Comparison of ENCODE assay signal across 7 cellular contexts in the genomic region with DNA sequence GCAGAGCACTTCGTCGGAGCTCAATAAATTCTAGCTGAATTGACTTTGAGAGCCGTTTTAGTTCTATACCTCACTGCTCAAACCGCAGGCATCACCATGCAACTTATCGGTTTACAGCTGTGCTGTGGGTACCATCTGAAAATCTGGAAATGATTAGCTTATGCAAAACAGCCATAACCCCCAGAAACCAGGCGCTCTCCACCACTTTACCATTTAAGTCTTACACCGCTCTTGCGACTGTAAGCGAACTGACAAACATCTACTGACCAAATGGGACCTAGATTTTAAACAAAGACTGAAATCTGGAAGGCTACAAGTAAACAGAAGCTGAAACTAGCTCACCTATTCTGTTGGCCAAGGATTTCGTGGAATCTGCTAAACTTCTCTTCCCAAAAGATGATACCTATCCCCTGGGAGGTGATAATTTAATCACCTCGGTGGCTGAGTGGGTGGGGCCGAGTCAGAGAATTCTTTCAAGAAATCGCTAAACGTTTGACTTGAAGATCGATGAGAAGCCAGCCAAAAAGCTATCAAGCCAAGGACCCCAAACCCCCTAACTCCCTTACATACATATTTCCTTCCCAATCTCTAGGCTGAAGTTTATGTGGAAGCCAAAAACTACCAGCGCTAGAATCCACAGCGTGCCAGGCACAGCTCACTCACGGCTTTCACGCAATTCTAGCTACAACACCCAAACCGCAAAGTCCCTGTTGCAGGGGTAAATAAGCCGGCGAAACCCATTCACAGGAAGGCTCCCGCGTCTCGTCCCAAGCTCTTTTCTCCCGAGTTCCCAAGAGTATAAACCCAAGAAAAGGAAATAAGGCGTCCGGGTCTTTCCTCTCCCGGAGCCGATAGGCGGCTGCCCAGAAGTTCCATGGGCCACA. TPM values are rescaled to one million over a fixed set of nuclear protein-coding genes. Genes with fewer than 3 reads are reported as not detected.
DNase-seq lines count a peak whose midpoint lies in the region; ATAC-seq, FAIRE-seq and TF ChIP-seq lines count a peak whose summit lies in the region.

No MANE protein-coding gene starts in this region.

- TF ChIP-seq POLR2A in GM12878 (IDR thresholded peaks at IDR 0.05; ENCODE audit: low read depth, low read length): no peak
- no peak for TF ChIP-seq POLR2A in right lobe of liver (IDR thresholded peaks at IDR 0.05)
- no peak for TF ChIP-seq POLR2A in thyroid gland (IDR thresholded peaks at IDR 0.05)

- peak; percentile 40 for DNase-seq in GM18507 (ENCODE audit: extremely low spot score, insufficient read length, low read depth)
- DNase-seq in Kasumi-1 (lab: John Stamatoyannopoulos, UW): peak; percentile 3 to 41
- peak; percentile 75 for DNase-seq in GM12878 (ENCODE audit: low read depth, low spot score)
- DNase-seq in right lobe of liver: peak in 1 of 3 donors; percentile 42
- no peak for DNase-seq in thyroid gland
- DNase-seq in HuH-7 (ENCODE audit: low spot score): no peak

- peak in 1 of 2 experiments; percentile 57; a peak in 2 of 4 replicates for TF ChIP-seq EP300 in GM12878 (IDR thresholded peaks at IDR 0.05; ENCODE audit: borderline replicate concordance in 1 of 2, control insufficient read depth in 1 of 2, low read depth in 2 of 2, low read length in 2 of 2)

- BruUV-seq in GM12878 (replicated peaks; lab: Mats Ljungman, UMichigan): TSS peak; percentile 77

- no peaks in the 10 kb centered on the region for H4K20me1 ChIP-seq in GM12878 (ENCODE audit: control insufficient read depth, insufficient read depth)

- H3K9ac ChIP-seq in GM12878 (ENCODE audit: control insufficient read depth, insufficient read depth, low read length): peak overlapping the region; percentile 80

- H3K36me3 ChIP-seq in GM12878 (ENCODE audit: control insufficient read depth in 2 of 2, insufficient read depth in 2 of 2, low read length in 1 of 2): no peaks in the 10 kb centered on the region
- no peaks in the 10 kb centered on the region for H3K36me3 ChIP-seq in right lobe of liver
- H3K36me3 ChIP-seq in thyroid gland: no peaks in the 10 kb centered on the region

- intact Hi-C loops in GM12878 (cut with micrococcal nuclease; ENCODE audit: unreplicated experiment) (loop anchor here (1.0 to 10.0 kb wide), 5 partner anchors 17 to 309 kb away; partner anchors contain the start of genes GTF2H1, HPS5, TSG101 and UEVLD), right lobe of liver (cut with DNase I) (no loop called here), thyroid gland (cut with DNase I) (loop anchor here (5.0 to 10.0 kb wide), 4 partner anchors 49 to 311 kb away; partner anchors contain the start of genes GTF2H1, HPS5 and UEVLD)

- H3K4me1 ChIP-seq in GM12878 (ENCODE audit: control insufficient read depth, insufficient read depth, low read length) (peaks cover 7% of the 10 kb centered on the region), right lobe of liver (peaks cover 0 to 11% (median 0%) of the 10 kb centered on the region in 4 donors), thyroid gland (peaks cover 8 to 14% of the 10 kb centered on the region in 2 donors)

- H3K27me3 ChIP-seq in GM12878 (replicated peaks in 1 of 2; ENCODE audit: control insufficient read depth in 2 of 2, insufficient read depth in 2 of 2, low read length in 1 of 2): no peaks in the 10 kb centered on the region
- H3K27me3 ChIP-seq in right lobe of liver: no peaks in the 10 kb centered on the region
- H3K27me3 ChIP-seq in thyroid gland: no peaks in the 10 kb centered on the region

- POLR2A ChIA-PET in GM12878 (lab: Charles Lee): interaction anchor here (0.5 to 3.5 kb wide), 18 partner anchors 10 to 350 kb away, joined by 3 to 28 read pairs (median 4); partner anchors contain the start of genes HPS5, TSG101 and UEVLD

- H3K4me2 ChIP-seq in GM12878 (ENCODE audit: control insufficient read depth, insufficient read depth): peak overlapping the region; percentile 81

- peak; percentile 61 for ATAC-seq in GM21717 (IDR thresholded peaks at IDR 0.05; ENCODE audit: unreplicated experiment)
- peak; percentile 79 for ATAC-seq in GM12878
- ATAC-seq in right lobe of liver: no peak

- TF ChIP-seq CTCF in GM12878 (IDR thresholded peaks at IDR 0.05 in 2 of 3, conservative IDR thresholded peaks at IDR 0.05 in 1 of 3; ENCODE audit: control insufficient read depth in 2 of 3, extremely low read depth in 1 of 3, insufficient read depth in 1 of 3, low read depth in 3 of 3, low read length in 3 of 3) (no peak), right lobe of liver (IDR thresholded peaks at IDR 0.05) (no peak), thyroid gland (IDR thresholded peaks at IDR 0.05) (no peak)

- H3K9me3 ChIP-seq in GM12878 (replicated peaks; ENCODE audit: control insufficient read depth, insufficient read depth, low read length) (no peaks in the 10 kb centered on the region), right lobe of liver (no peaks in the 10 kb centered on the region), thyroid gland (no peaks in the 10 kb centered on the region)

- H3K4me3 ChIP-seq in GM12878: peak overlapping the region; percentile 99
- H3K4me3 ChIP-seq in right lobe of liver: peak overlapping the region; percentile 72 to 97 (median 87)
- peak overlapping the region; percentile 8 to 74 (median 71) for H3K4me3 ChIP-seq in thyroid gland (replicated peaks in 1 of 3)

- TF ChIP-seq RAD21 in GM12878 (IDR thresholded peaks at IDR 0.05; ENCODE audit: insufficient read depth, low read depth, low read length): no peak

- CTCF ChIA-PET in GM12878 (lab: Yijun Ruan, JAX): interaction anchor here (0.6 to 6.9 kb wide), 13 partner anchors 9 to 527 kb away, joined by 3 to 80 read pairs (median 5); partner anchors contain the start of genes SAAL1 and UEVLD

- SMC1A ChIA-PET in GM12878 (lab: Charles Lee; ENCODE audit: uncharacterized antibody, unreplicated experiment): interaction anchor here (0.7 to 11.1 kb wide), 21 partner anchors 16 to 390 kb away, joined by 3 to 188 read pairs (median 4); partner anchors contain the start of genes GTF2H1, HPS5, LDHA and UEVLD

- peaks cover 39% of the 10 kb centered on the region for H3K79me2 ChIP-seq in GM12878 (ENCODE audit: control insufficient read depth, insufficient read depth, low read length)

- FAIRE-seq in GM18507 (lab: Jason Lieb, UNC): peak; percentile 95
- peak; percentile 76 for FAIRE-seq in GM12878 (lab: Jason Lieb, UNC)

- WGBS in GM12878 (ENCODE audit: insufficient coverage, insufficient replicate concordance, low lambda C conversion rate, missing lambda C conversion rate): under 1% methylated on average over 31 of the region's 31 CpGs
- 6% methylated on average over 29 of the region's 31 CpGs for WGBS in right lobe of liver (ENCODE audit: insufficient coverage, low coverage, low lambda C conversion rate, missing lambda C conversion rate)
- 10 to 11% methylated on average over 31 of the region's 31 CpGs for WGBS in thyroid gland, 2 donors

- RAD21 ChIA-PET in GM12878 (lab: Charles Lee; ENCODE audit: unreplicated experiment): interaction anchor here (1.0 to 5.5 kb wide), 19 partner anchors 17 to 390 kb away, joined by 3 to 77 read pairs (median 5); partner anchors contain the start of genes LDHA, TSG101 and UEVLD

- in situ Hi-C loops in GM12878 (cut with MboI): no loop called here

- H2AFZ ChIP-seq in GM12878 (ENCODE audit: control insufficient read depth, low read depth, low read length): peak overlapping the region; percentile 65; the same call in 1 of the 2 replicates

- H3K27ac ChIP-seq in GM12878 (ENCODE audit: control insufficient read depth, insufficient read depth) (peak overlapping the region; percentile 80), right lobe of liver (peak overlapping the region; percentile 87 to 91 (median 90)), thyroid gland (peak overlapping the region in 2 of 3 donors; percentile 94 to 95)

RNA-seq across cellular contexts. Expression of gene SPTY2D1, which starts 0.6 kb away (rescaled TPM):
- total RNA-seq in GM12878 (2013; cell fraction: nucleolus; rRNA removed): 19.2 and 21.6 TPM in 2 replicates
- total RNA-seq in GM12878 (2014; rRNA removed) (13.9 and 15.4 TPM in 2 replicates), GM12878 (2014; rRNA removed; fragmentation: Illumina TruSeq; extraction: Trizol) (20.3 and 21.2 TPM in 2 replicates), GM12878 (2021) (15.8 and 16.0 TPM in 2 replicates), right lobe of liver (10 to 100 TPM in 1 of 6 experiments, 1 to 10 TPM in 5; 6.3 to 14.7 (median 8.4) TPM), thyroid gland (10 to 100 TPM; 18.1 to 26.9 (median 24.9) TPM)
- polyA plus RNA-seq in GM12878 (2011; ENCODE audit: low read depth): 8.6 TPM
- polyA plus RNA-seq in GM12878 (2011; rRNA removed) (14.9 and 24.3 TPM in 2 replicates), GM12878 (2014; fragmentation: Illumina TruSeq; extraction: Trizol) (28.5 and 31.1 TPM in 2 replicates), GM12878 (2014; fragmentation: Nextera tagmentation; extraction: Ambion mirVana) (1 to 10 TPM; 4.6 to 4.7 TPM), GM12878 (2014; rRNA removed) (9.8 and 12.2 TPM in 2 replicates), GM12878 (2016; fragmentation: Nextera tagmentation; extraction: Ambion mirVana) (10 to 100 TPM; 18.2 to 18.6 TPM)
- polyA plus RNA-seq in GM12878 (2011; cell fraction: cytosol; rRNA removed): 12.8 and 16.4 TPM in 2 replicates
- polyA plus RNA-seq in GM12878 (2011; cell fraction: nucleus; rRNA removed): 6.8 and 8.2 TPM in 2 replicates
- polyA plus RNA-seq in GM12878 (2012): 13.0 and 13.5 TPM in 2 replicates
- 11.6 and 23.3 TPM in 2 replicates for polyA minus RNA-seq in GM12878 (2011; rRNA and poly(A)+ RNA removed)
- polyA minus RNA-seq in GM12878 (2011; cell fraction: cytosol; rRNA and poly(A)+ RNA removed): 7.9 and 8.3 TPM in 2 replicates
- polyA minus RNA-seq in GM12878 (2011; cell fraction: nucleus; rRNA and poly(A)+ RNA removed): 3.3 and 5.6 TPM in 2 replicates

RNA-seq across cellular contexts. Expression of gene MISFA, which starts 33.9 kb away (rescaled TPM):
- total RNA-seq in GM12878 (2013; cell fraction: nucleolus; rRNA removed): 1.4 and 2.3 TPM in 2 replicates
- total RNA-seq in GM12878 (2014; rRNA removed): 1.0 and 3.3 TPM in 2 replicates
- 2.9 and 3.9 TPM in 2 replicates for total RNA-seq in GM12878 (2014; rRNA removed; fragmentation: Illumina TruSeq; extraction: Trizol)
- 3.8 and 4.6 TPM in 2 replicates for total RNA-seq in GM12878 (2021)
- 3.5 TPM for polyA plus RNA-seq in GM12878 (2011; ENCODE audit: low read depth)
- 1.3 and 3.7 TPM in 2 replicates for polyA plus RNA-seq in GM12878 (2011; rRNA removed)
- polyA plus RNA-seq in GM12878 (2011; cell fraction: cytosol; rRNA removed): 0.59 and 1.1 TPM in 2 replicates
- 0.35 and 1.2 TPM in 2 replicates for polyA plus RNA-seq in GM12878 (2011; cell fraction: nucleus; rRNA removed)
- polyA plus RNA-seq in GM12878 (2012): 2.0 and 2.8 TPM in 2 replicates
- 0.88 TPM in 1 of 2 replicates, not detected in the other for polyA plus RNA-seq in GM12878 (2014; fragmentation: Illumina TruSeq; extraction: Trizol)
- 1 to 10 TPM; 2.1 to 2.8 TPM for polyA plus RNA-seq in GM12878 (2014; fragmentation: Nextera tagmentation; extraction: Ambion mirVana)
- 2.5 TPM in 1 of 2 replicates, not detected in the other for polyA plus RNA-seq in GM12878 (2014; rRNA removed)
- polyA plus RNA-seq in GM12878 (2016; fragmentation: Nextera tagmentation; extraction: Ambion mirVana): 1 to 10 TPM; 2.3 TPM
- polyA minus RNA-seq in GM12878 (2011; rRNA and poly(A)+ RNA removed): 0.72 and 1.5 TPM in 2 replicates
- not detected in 2 replicates for polyA minus RNA-seq in GM12878 (2011; cell fraction: cytosol; rRNA and poly(A)+ RNA removed)
- polyA minus RNA-seq in GM12878 (2011; cell fraction: nucleus; rRNA and poly(A)+ RNA removed): 2.2 and 4.2 TPM in 2 replicates
- total RNA-seq in right lobe of liver: 1 to 10 TPM in 3 of 6 experiments, under 1 TPM in 1, not detected in 2; 0.83 to 2.2 (median 1.4) TPM
- 1 to 10 TPM in 3 of 4 donors, not detected in 1; 1.3 to 5.7 (median 4.4) TPM for total RNA-seq in thyroid gland

RNA-seq across cellular contexts. Expression of gene UEVLD, which starts 45.0 kb away (rescaled TPM):
- 20.9 and 21.3 TPM in 2 replicates for total RNA-seq in GM12878 (2013; cell fraction: nucleolus; rRNA removed)
- total RNA-seq in GM12878 (2014; rRNA removed) (13.5 and 14.7 TPM in 2 replicates), GM12878 (2014; rRNA removed; fragmentation: Illumina TruSeq; extraction: Trizol) (14.4 and 14.7 TPM in 2 replicates), GM12878 (2021) (10.2 and 12.0 TPM in 2 replicates), right lobe of liver (10 to 100 TPM in 2 of 6 experiments, 1 to 10 TPM in 4; 9.5 to 18.1 (median 9.9) TPM), thyroid gland (10 to 100 TPM; 19.5 to 37.9 (median 35.4) TPM)
- polyA plus RNA-seq in GM12878 (2011; ENCODE audit: low read depth): 4.3 TPM
- polyA plus RNA-seq in GM12878 (2011; rRNA removed) (16.3 and 23.8 TPM in 2 replicates), GM12878 (2014; fragmentation: Illumina TruSeq; extraction: Trizol) (14.1 and 16.1 TPM in 2 replicates), GM12878 (2014; fragmentation: Nextera tagmentation; extraction: Ambion mirVana) (1 to 10 TPM; 6.5 to 9.6 TPM), GM12878 (2014; rRNA removed) (8.0 and 10.6 TPM in 2 replicates), GM12878 (2016; fragmentation: Nextera tagmentation; extraction: Ambion mirVana) (10 to 100 TPM; 13.3 to 13.8 TPM)
- polyA plus RNA-seq in GM12878 (2011; cell fraction: cytosol; rRNA removed): 6.4 and 10.2 TPM in 2 replicates
- polyA plus RNA-seq in GM12878 (2011; cell fraction: nucleus; rRNA removed): 5.9 TPM in 2 replicates
- polyA plus RNA-seq in GM12878 (2012): 6.9 and 7.3 TPM in 2 replicates
- 13.9 and 20.8 TPM in 2 replicates for polyA minus RNA-seq in GM12878 (2011; rRNA and poly(A)+ RNA removed)
- polyA minus RNA-seq in GM12878 (2011; cell fraction: cytosol; rRNA and poly(A)+ RNA removed): 3.0 and 3.7 TPM in 2 replicates
- polyA minus RNA-seq in GM12878 (2011; cell fraction: nucleus; rRNA and poly(A)+ RNA removed): 5.4 and 8.0 TPM in 2 replicates

Comparison
In these comparisons a context has a peak if more than half of its experiments do, and no peak if none do; other contexts are left out.
1. DNase-seq: peak in GM18507 (single experiment), Kasumi-1 (2 of 2) and GM12878 (single experiment); none in thyroid gland (0 of 2) and HuH-7 (single experiment).
2. ATAC-seq: peak in GM21717 (single experiment) and GM12878 (single experiment); none in right lobe of liver (0 of 4).
3. intact Hi-C loops: an anchor here in GM12878 (1.0 to 10.0 kb wide) and thyroid gland (5.0 to 10.0 kb wide); none called in right lobe of liver.
4. Peak in every context shown above with its lines, with median percentiles within 50 percentile points of each other: H3K27ac ChIP-seq and H3K4me3 ChIP-seq.